ENCODE assay signal across 8 cellular contexts in genomic region chr13:60448907-60449510, GRCh38. TPM values are rescaled to one million over a fixed set of nuclear protein-coding genes. Genes with fewer than 3 reads are reported as not detected.
DNase-seq lines count a peak whose midpoint lies in the region; ATAC-seq and TF ChIP-seq lines count a peak whose summit lies in the region.

No MANE protein-coding gene starts in this region.

- H3K27me3 ChIP-seq in psoas muscle (ENCODE audit: insufficient read depth in 3 of 3, low read length in 2 of 3), result no peaks in the 10 kb centered on the region

- no peak overlapping the region for H3K27ac ChIP-seq in psoas muscle

- in situ Hi-C loops in KBM-7 (cut with MboI; ENCODE audit: low pct_unique_long_range_greater_than_20kb, low sequenced_read_pairs), result no loop called here

- no peak overlapping the region for H3K4me3 ChIP-seq in psoas muscle

- H3K4me1 ChIP-seq in psoas muscle, result no peaks in the 10 kb centered on the region

- DNase-seq in DMS79 treated with DMSO at 0.1 percent for 48 hours (lab: John Stamatoyannopoulos, UW) (peak; percentile 31), DMS79 (lab: John Stamatoyannopoulos, UW) (no peak), KBM-7 (peak; percentile 38), SKM-1 treated with dmso at 0.1 percent for 144 hours (lab: John Stamatoyannopoulos, UW; ENCODE audit: unreplicated experiment) (peak; percentile 36), fibroblast of the conjunctiva (ENCODE audit: low read depth) (peak; percentile 51), psoas muscle (no peak), cortex of kidney (lab: John Stamatoyannopoulos, UW) (no peak)

- H3K9me3 ChIP-seq in psoas muscle, result no peaks in the 10 kb centered on the region

- peak; percentile 71 for TF ChIP-seq CTCF in psoas muscle (IDR thresholded peaks at IDR 0.05)

- intact Hi-C loops in psoas muscle (cut with DNase I), result no loop called here

- H3K36me3 ChIP-seq in psoas muscle (ENCODE audit: insufficient read depth in 1 of 2, low read depth in 1 of 2), result peaks cover 0 to 8% of the 10 kb centered on the region in 2 donors

- peak; percentile 83 for ATAC-seq in GM21529 (IDR thresholded peaks at IDR 0.05; ENCODE audit: unreplicated experiment)
- ATAC-seq in psoas muscle, result peak in 3 of 4 donors; percentile 27 to 71 (median 50)

- 37 to 49% (median 45%) methylated on average over 2 of the region's 2 CpGs for WGBS in psoas muscle, 3 donors

RNA-seq across cellular contexts. Expression of gene TDRD3, which starts 52.0 kb away (rescaled TPM):
- total RNA-seq in psoas muscle, result 10 to 100 TPM; 29.1 to 39.7 (median 35.9) TPM
- 10 to 100 TPM; 14.0 to 22.4 (median 15.2) TPM for polyA plus RNA-seq in psoas muscle

Comparison
In these comparisons a context has a peak if more than half of its experiments do, and no peak if none do; other contexts are left out.
1. DNase-seq: peak in DMS79 treated with DMSO at 0.1 percent for 48 hours (single experiment), KBM-7 (single experiment), SKM-1 treated with dmso at 0.1 percent for 144 hours (single experiment) and fibroblast of the conjunctiva (single experiment); none in DMS79 (single experiment), psoas muscle (0 of 2) and cortex of kidney (single experiment).